13 cellular contexts compared by ENCODE assay signal in the genomic region with DNA sequence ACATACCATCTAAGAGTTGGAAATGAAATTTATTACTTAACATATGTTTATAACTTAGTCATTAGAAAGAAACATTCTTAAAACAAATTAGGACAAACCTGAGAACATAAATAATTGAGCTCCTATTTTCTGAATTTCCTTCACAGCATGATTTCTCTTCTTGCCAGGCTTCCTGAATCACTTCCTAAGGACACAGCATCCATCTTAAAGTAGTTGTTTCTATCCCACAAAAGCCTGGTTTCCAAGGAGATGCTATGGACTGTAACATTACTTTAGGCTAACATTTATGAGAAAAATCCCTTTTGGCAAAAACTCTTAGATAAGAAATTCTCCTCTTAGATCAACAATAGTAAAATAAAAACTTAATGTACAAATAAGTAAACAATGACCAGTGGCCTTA.
"Had no signal": no experiment of that assay in that cellular context is flagged by ENCODE, and none has a peak within 500 bp of the region (broad histone marks: within the 10 kb centered on the region; RNA-seq: fewer than 3 reads in every experiment).

No MANE protein-coding gene starts in this region.

- ATAC-seq: activated naive CD4-positive, alpha-beta T cell treated with anti-CD3 and anti-CD28 coated beads, Interleukin-2, amount 50 U/mL, for 72 hours; activated T-cell treated with anti-CD3 and anti-CD28 coated beads, Interleukin-2, amount 50 U/mL, for 4 hours; psoas muscle; stimulated activated naive CD8-positive, alpha-beta T cell treated with anti-CD3 and anti-CD28 coated beads, Interleukin-15, amount 100 ng/mL, for 72 hours had no signal

- H3K9me3 ChIP-seq: psoas muscle had no signal

- H3K4me1 ChIP-seq: psoas muscle had no signal

- DNase-seq: activated CD4-positive, alpha-beta memory T cell treated with anti-CD3 and anti-CD28 coated beads for 36 hours; activated effector memory CD4-positive, alpha-beta T cell treated with anti-CD3 and anti-CD28 coated beads, Interleukin-2, amount 50 U/mL, for 16 hours; activated T-cell treated with anti-CD3 and anti-CD28 coated beads, Interleukin-2, amount 50 U/mL, for 4 hours; hippocampal formation; kidney glomerular epithelial cell; occipital lobe; psoas muscle; stimulated activated CD4-positive, alpha-beta T cell treated with anti-CD3 and anti-CD28 coated beads, Interleukin-4, amount 100 ng/mL, for 24 hours; stimulated activated naive CD8-positive, alpha-beta T cell treated with anti-CD3 and anti-CD28 coated beads, Interleukin-15, amount 100 ng/mL, for 72 hours; T-helper 1 cell had no signal

- H3K9me3 Mint-ChIP-seq: activated CD4-positive, alpha-beta memory T cell treated with anti-CD3 and anti-CD28 coated beads for 36 hours; activated naive CD4-positive, alpha-beta T cell treated with anti-CD3 and anti-CD28 coated beads, Interleukin-2, amount 50 U/mL, for 72 hours; activated T-cell treated with anti-CD3 and anti-CD28 coated beads, Interleukin-2, amount 50 U/mL, for 4 hours; mesothelial cell of epicardium; stimulated activated naive CD8-positive, alpha-beta T cell treated with anti-CD3 and anti-CD28 coated beads, Interleukin-15, amount 100 ng/mL, for 72 hours had no signal

- H3K36me3 Mint-ChIP-seq: activated CD4-positive, alpha-beta memory T cell treated with anti-CD3 and anti-CD28 coated beads for 36 hours; activated naive CD4-positive, alpha-beta T cell treated with anti-CD3 and anti-CD28 coated beads, Interleukin-2, amount 50 U/mL, for 72 hours; mesothelial cell of epicardium had no signal

- H3K27ac ChIP-seq: psoas muscle, VCaP had no signal

- H3K27ac Mint-ChIP-seq: activated CD4-positive, alpha-beta memory T cell treated with anti-CD3 and anti-CD28 coated beads for 36 hours; activated naive CD4-positive, alpha-beta T cell treated with anti-CD3 and anti-CD28 coated beads, Interleukin-2, amount 50 U/mL, for 72 hours; mesothelial cell of epicardium; stimulated activated naive CD8-positive, alpha-beta T cell treated with anti-CD3 and anti-CD28 coated beads, Interleukin-15, amount 100 ng/mL, for 72 hours had no signal

- H3K4me3 Mint-ChIP-seq: activated CD4-positive, alpha-beta memory T cell treated with anti-CD3 and anti-CD28 coated beads for 36 hours; activated T-cell treated with anti-CD3 and anti-CD28 coated beads, Interleukin-2, amount 50 U/mL, for 4 hours; mesothelial cell of epicardium; stimulated activated naive CD8-positive, alpha-beta T cell treated with anti-CD3 and anti-CD28 coated beads, Interleukin-15, amount 100 ng/mL, for 72 hours had no signal

- H3K4me1 Mint-ChIP-seq: stimulated activated naive CD8-positive, alpha-beta T cell treated with anti-CD3 and anti-CD28 coated beads, Interleukin-15, amount 100 ng/mL, for 72 hours had no signal

- H3K4me3 ChIP-seq: psoas muscle had no signal
